8 cellular contexts compared by ENCODE assay signal in genomic region chr9:119649205-119649604, GRCh38.
"Had no signal": no experiment of that assay in that cellular context is flagged by ENCODE, and none has a peak within 500 bp of the region (broad histone marks: within the 10 kb centered on the region; RNA-seq: fewer than 3 reads in every experiment).

No MANE protein-coding gene starts in this region.

- ATAC-seq: GM12878 had no signal

- FAIRE-seq: G401.6, GM12878, GM12891, GM12892, GM18507, GM19239 had no signal

- DNase-seq: GDM1, GF-D8 had no signal

- H3K4me3 ChIP-seq: GM12878 had no signal
